8 cellular contexts compared by ENCODE assay signal in genomic region chr5:140593070-140593469, GRCh38. TPM values are rescaled to one million over a fixed set of nuclear protein-coding genes. Genes with fewer than 3 reads are reported as not detected.
DNase-seq lines count a peak whose midpoint lies in the region; TF ChIP-seq lines count a peak whose summit lies in the region.
"Not testable (repeated sequence)": the region's sequence is repeated elsewhere in the genome, so short reads cannot be mapped to it uniquely, and the experiment has no call there.
"Had no signal": no experiment of that assay in that cellular context is flagged by ENCODE, and none has a peak within 500 bp of the region (broad histone marks: within the 10 kb centered on the region; RNA-seq: fewer than 3 reads in every experiment).

No MANE protein-coding gene starts in this region.

- not testable (repeated sequence) for H3K27ac Mint-ChIP-seq in activated naive CD4-positive, alpha-beta T cell treated with anti-CD3 and anti-CD28 coated beads for 36 hours; mesothelial cell of epicardium

- H3K4me3 Mint-ChIP-seq in activated naive CD4-positive, alpha-beta T cell treated with anti-CD3 and anti-CD28 coated beads for 36 hours, result peak overlapping the region; percentile 12
- H3K4me3 Mint-ChIP-seq in mesothelial cell of epicardium, result peak overlapping the region; percentile 69

- TF ChIP-seq CTCF in RWPE1 (conservative IDR thresholded peaks at IDR 0.05; ENCODE audit: low read depth); mesothelial cell of epicardium (IDR thresholded peaks at IDR 0.05; ENCODE audit: unreplicated experiment); suprapubic skin (IDR thresholded peaks at IDR 0.05): not testable (repeated sequence)

- not testable (repeated sequence) for H3K36me3 ChIP-seq in HUES6 (ENCODE audit: control insufficient read depth, insufficient read depth, low read length); suprapubic skin

- H3K27ac ChIP-seq in HUES6 (ENCODE audit: low read depth, low read length); suprapubic skin: not testable (repeated sequence)
- H3K27ac ChIP-seq in RWPE1 (peak overlapping the region; percentile 50), epithelial cell of prostate (peak overlapping the region; percentile 36)

- not testable (repeated sequence) for H3K36me3 Mint-ChIP-seq in activated naive CD4-positive, alpha-beta T cell treated with anti-CD3 and anti-CD28 coated beads for 36 hours (ENCODE audit: low read depth); mesothelial cell of epicardium

- DNase-seq in ELF-1 (ENCODE audit: low read depth, low spot score), result peak; percentile 65
- DNase-seq in RWPE1 (ENCODE audit: low spot score); activated naive CD4-positive, alpha-beta T cell treated with anti-CD3 and anti-CD28 coated beads for 36 hours; epithelial cell of prostate (ENCODE audit: low read depth, low spot score); mesothelial cell of epicardium (ENCODE audit: low spot score in 2 of 2, unreplicated experiment in 2 of 2); suprapubic skin (ENCODE audit: low spot score in 2 of 2): not testable (repeated sequence)

- not testable (repeated sequence) for H3K27me3 Mint-ChIP-seq in activated naive CD4-positive, alpha-beta T cell treated with anti-CD3 and anti-CD28 coated beads for 36 hours (ENCODE audit: low read depth)
- peaks cover 26% of the 10 kb centered on the region for H3K27me3 Mint-ChIP-seq in mesothelial cell of epicardium (ENCODE audit: low read depth)

- CTCF ChIA-PET in RWPE1 (lab: Yijun Ruan, JAX), result not testable (repeated sequence)
- CTCF ChIA-PET in activated naive CD4-positive, alpha-beta T cell treated with anti-CD3 and anti-CD28 coated beads for 36 hours (lab: Charles Lee), result interaction anchor here (0.6 kb wide), 1 partner anchor 9 kb away, joined by 3 read pairs; no protein-coding TSS in a partner anchor

- H3K9me3 Mint-ChIP-seq in activated naive CD4-positive, alpha-beta T cell treated with anti-CD3 and anti-CD28 coated beads for 36 hours; mesothelial cell of epicardium: not testable (repeated sequence)

- H3K4me3 ChIP-seq in HUES6 (ENCODE audit: low read depth, low read length) (peak overlapping the region; percentile 50), suprapubic skin (peak overlapping the region; percentile 22)

- whole genome bisulfite sequencing in suprapubic skin, result 21% methylated on average over 5 of the region's 14 CpGs

- not testable (repeated sequence) for H3K9me3 ChIP-seq in HUES6 (ENCODE audit: control insufficient read depth, insufficient read depth, low read depth, low read length); suprapubic skin

- not testable (repeated sequence) for TF ChIP-seq EP300 in suprapubic skin (IDR thresholded peaks at IDR 0.05)

- TF ChIP-seq POLR2A in suprapubic skin (IDR thresholded peaks at IDR 0.05), result not testable (repeated sequence)

- peak overlapping the region; percentile 74 for H3K9ac ChIP-seq in HUES6 (ENCODE audit: low read length)

- POLR2A ChIA-PET in RWPE1 (lab: Yijun Ruan, JAX; ENCODE audit: low non-redundant PET), result interaction anchor here (1.2 kb wide), 1 partner anchor 17 kb away, joined by 5 read pairs; no protein-coding TSS in a partner anchor

- intact Hi-C loops in activated naive CD4-positive, alpha-beta T cell treated with anti-CD3 and anti-CD28 coated beads for 36 hours (cut with micrococcal nuclease), result not testable (repeated sequence)

- not testable (repeated sequence) for H3K4me1 Mint-ChIP-seq in activated naive CD4-positive, alpha-beta T cell treated with anti-CD3 and anti-CD28 coated beads for 36 hours (ENCODE audit: low read depth); mesothelial cell of epicardium

- H3K27me3 ChIP-seq in HUES6 (ENCODE audit: control insufficient read depth, insufficient read depth, low read length); suprapubic skin: not testable (repeated sequence)

- H3K4me1 ChIP-seq in HUES6 (ENCODE audit: control insufficient read depth, insufficient read depth, low read length), result not testable (repeated sequence)
- peaks cover 26% of the 10 kb centered on the region for H3K4me1 ChIP-seq in suprapubic skin

RNA-seq across cellular contexts. Expression of gene SLC35A4, which starts 28.4 kb away (rescaled TPM):
- total RNA-seq in activated naive CD4-positive, alpha-beta T cell treated with anti-CD3 and anti-CD28 coated beads for 36 hours, result 10 to 100 TPM; 57.1 to 60.1 TPM
- 56.5 to 62.2 TPM (median 61.5 TPM) in 3 replicates for total RNA-seq in mesothelial cell of epicardium
- total RNA-seq in suprapubic skin, result 10 to 100 TPM; 30.7 to 85.0 (median 63.1) TPM

RNA-seq across cellular contexts. Expression of gene APBB3, which starts 28.7 kb away (rescaled TPM):
- total RNA-seq in activated naive CD4-positive, alpha-beta T cell treated with anti-CD3 and anti-CD28 coated beads for 36 hours, result 10 to 100 TPM; 15.4 to 16.5 TPM
- total RNA-seq in mesothelial cell of epicardium (59.9 to 68.5 TPM (median 63.6 TPM) in 3 replicates), suprapubic skin (10 to 100 TPM; 14.5 to 57.9 (median 27.3) TPM)

RNA-seq across cellular contexts. Expression of gene SRA1, which starts 35.8 kb away (rescaled TPM):
- total RNA-seq in activated naive CD4-positive, alpha-beta T cell treated with anti-CD3 and anti-CD28 coated beads for 36 hours, result 10 to 100 TPM; 38.0 to 39.6 TPM
- total RNA-seq in mesothelial cell of epicardium, result 34.9 to 37.5 TPM (median 37.0 TPM) in 3 replicates
- total RNA-seq in suprapubic skin, result 10 to 100 TPM; 15.8 to 27.7 (median 17.6) TPM

RNA-seq across cellular contexts. Expression of gene CD14, which starts 39.9 kb away (rescaled TPM):
- total RNA-seq in activated naive CD4-positive, alpha-beta T cell treated with anti-CD3 and anti-CD28 coated beads for 36 hours, result under 1 TPM; 0.14 to 0.20 TPM
- total RNA-seq in mesothelial cell of epicardium, result 0.34 to 0.63 TPM (median 0.35 TPM) in 3 replicates
- total RNA-seq in suprapubic skin, result 10 to 100 TPM in 2 of 4 donors, 1 to 10 TPM in 2; 6.7 to 12.6 (median 9.9) TPM
- total RNA-seq: HT1080 had no signal

RNA-seq across cellular contexts. Expression of gene EIF4EBP3, which starts 45.6 kb away (rescaled TPM):
- total RNA-seq in activated naive CD4-positive, alpha-beta T cell treated with anti-CD3 and anti-CD28 coated beads for 36 hours, result 10 to 100 TPM; 27.2 to 28.5 TPM
- total RNA-seq in mesothelial cell of epicardium, result 5.2 to 7.6 TPM (median 5.9 TPM) in 3 replicates
- 10 to 100 TPM; 19.2 to 46.1 (median 30.3) TPM for total RNA-seq in suprapubic skin
- total RNA-seq: HT1080 had no signal
